In the genomic region with DNA sequence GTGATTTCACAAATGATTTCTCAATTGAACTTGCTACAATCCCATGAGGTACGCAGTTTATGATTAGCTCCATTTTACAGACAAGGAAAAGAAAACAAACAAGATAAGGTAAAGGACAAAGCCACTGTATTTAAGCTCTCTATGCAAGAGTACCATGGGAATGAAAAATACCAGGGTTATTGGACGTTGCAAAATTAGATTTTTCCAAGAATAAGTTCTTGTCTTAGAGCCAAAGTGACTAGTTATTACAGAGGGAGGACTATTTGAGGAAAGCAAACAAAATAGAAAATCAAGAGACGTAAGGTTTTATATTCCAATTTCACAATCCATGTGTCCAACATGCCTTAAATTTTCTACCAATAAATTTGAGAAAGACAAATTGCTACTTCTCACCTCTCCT, we compare ENCODE assay signal across 21 cellular contexts.
"Had no signal": no experiment of that assay in that cellular context is flagged by ENCODE, and none has a peak within 500 bp of the region (broad histone marks: within the 10 kb centered on the region; RNA-seq: fewer than 3 reads in every experiment).

No MANE protein-coding gene starts in this region.

- ATAC-seq: activated T-cell treated with anti-CD3 and anti-CD28 coated beads, Interleukin-2, amount 50 U/mL, for 4 hours; left lung; natural killer cell; stimulated activated effector memory CD8-positive, alpha-beta T cell treated with anti-CD3 and anti-CD28 coated beads, Interleukin-12 subunit alpha, Interleukin-12 subunit beta, amount 100 ng/mL, for 72 hours; T-helper 17 cell had no signal

- DNase-seq: activated CD4-positive, alpha-beta T cell treated with anti-CD3 and anti-CD28 coated beads for 4 hours; activated CD4-positive, alpha-beta T cell treated with anti-CD3 and anti-CD28 coated beads, Interleukin-2, amount 50 U/mL, for 48 hours; activated CD4-positive, CD25-positive, alpha-beta regulatory T cell; activated CD8-positive, alpha-beta memory T cell treated with anti-CD3 and anti-CD28 coated beads, Interleukin-2, amount 50 U/mL, for 48 hours; activated naive CD4-positive, alpha-beta T cell treated with Interleukin-2 at 50 U/mL for 16 hours; activated naive CD8-positive, alpha-beta T cell treated with anti-CD3 and anti-CD28 coated beads for 36 hours; activated T-cell treated with anti-CD3 and anti-CD28 coated beads, Interleukin-2, amount 50 U/mL, for 4 hours; kidney; mammary epithelial cell; midbrain; natural killer cell; stimulated activated CD4-positive, alpha-beta T cell treated with anti-CD3 and anti-CD28 coated beads, Interleukin-1b, Interleukin-23, amount 100 ng/mL, for 48 hours; stomach; SW 1271; T-helper 17 cell; testis; trophoblast cell had no signal

- H3K4me3 ChIP-seq: left lung, skin epidermis, stomach, testis, vagina had no signal
